In the genomic region with DNA sequence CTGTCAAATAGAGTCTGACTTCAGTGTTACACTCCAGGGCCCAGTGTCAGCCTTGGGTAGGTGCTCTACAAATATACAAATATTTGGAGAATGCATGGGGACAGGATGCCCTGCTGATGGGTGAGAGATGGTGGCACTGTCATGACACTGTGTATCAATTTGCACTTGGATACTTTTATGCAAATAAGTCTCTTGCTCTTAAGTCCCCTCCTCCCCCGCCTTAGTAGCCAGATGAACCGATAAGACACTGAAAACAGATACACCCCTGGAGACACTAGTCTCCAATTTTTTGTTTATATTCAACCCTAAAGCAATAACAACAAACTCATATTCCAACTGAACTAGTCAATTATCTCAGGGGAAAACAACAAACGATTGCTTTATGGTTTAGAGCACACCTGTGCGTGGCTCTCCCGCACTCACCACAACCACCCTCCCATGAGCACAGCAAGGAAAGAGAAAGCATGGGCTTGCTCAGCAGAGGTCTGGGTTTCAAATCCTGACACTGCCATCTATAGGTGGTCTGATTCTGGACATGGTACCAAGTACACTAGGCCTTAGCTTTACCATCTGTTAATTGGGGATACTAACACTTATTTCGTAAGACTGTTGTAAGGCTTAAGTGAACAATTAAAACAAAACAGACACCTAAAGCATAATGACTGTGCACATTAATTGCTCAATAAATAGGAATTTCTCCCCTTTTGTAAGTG, we compare ENCODE assay signal across 10 cellular contexts. TPM values are rescaled to one million over a fixed set of nuclear protein-coding genes. Genes with fewer than 3 reads are reported as not detected.
A peak's percentile ranks its signal among the peaks of the same experiment; 100 is the strongest.
DNase-seq lines count a peak whose midpoint lies in the region; ATAC-seq and TF ChIP-seq lines count a peak whose summit lies in the region.
"Had no signal": no experiment of that assay in that cellular context is flagged by ENCODE, and none has a peak within 500 bp of the region (broad histone marks: within the 10 kb centered on the region; RNA-seq: fewer than 3 reads in every experiment).

No MANE protein-coding gene starts in this region.

- H3K9ac ChIP-seq in SK-N-SH, result no peak overlapping the region

- H3K27me3 ChIP-seq in SK-N-SH (ENCODE audit: insufficient read depth), result no peaks in the 10 kb centered on the region
- no peaks in the 10 kb centered on the region for H3K27me3 ChIP-seq in naive thymus-derived CD4-positive, alpha-beta T cell (ENCODE audit: control insufficient read depth in 2 of 2, insufficient read depth in 2 of 2, low read length in 2 of 2)

- no peak overlapping the region for H3K4me3 ChIP-seq in SK-N-SH (ENCODE audit: low read depth in 2 of 2, low read length in 1 of 2)
- no peak overlapping the region for H3K4me3 ChIP-seq in naive thymus-derived CD4-positive, alpha-beta T cell (ENCODE audit: low read length)
- H3K4me3 ChIP-seq: thoracic aorta had no signal

- H3K4me1 Mint-ChIP-seq in activated CD4-positive, alpha-beta T cell treated with anti-CD3 and anti-CD28 coated beads for 36 hours, result peaks cover 34% of the 10 kb centered on the region
- H3K4me1 Mint-ChIP-seq in naive thymus-derived CD4-positive, alpha-beta T cell, result peaks cover 4 to 24% (median 8%) of the 10 kb centered on the region in 7 donors

- no peaks in the 10 kb centered on the region for H3K9me3 ChIP-seq in SK-N-SH
- no peaks in the 10 kb centered on the region for H3K9me3 ChIP-seq in naive thymus-derived CD4-positive, alpha-beta T cell (ENCODE audit: control insufficient read depth in 2 of 3, low read length in 3 of 3)
- H3K9me3 ChIP-seq: thoracic aorta had no signal

- no peaks in the 10 kb centered on the region for H3K9me3 Mint-ChIP-seq in activated CD4-positive, alpha-beta T cell treated with anti-CD3 and anti-CD28 coated beads for 36 hours (ENCODE audit: low read depth)
- H3K9me3 Mint-ChIP-seq in naive thymus-derived CD4-positive, alpha-beta T cell, result no peaks in the 10 kb centered on the region

- no peaks in the 10 kb centered on the region for H3K36me3 Mint-ChIP-seq in activated CD4-positive, alpha-beta T cell treated with anti-CD3 and anti-CD28 coated beads for 36 hours (ENCODE audit: low read depth)
- no peaks in the 10 kb centered on the region for H3K36me3 Mint-ChIP-seq in naive thymus-derived CD4-positive, alpha-beta T cell

- no peak overlapping the region for H3K4me2 ChIP-seq in SK-N-SH

- TF ChIP-seq EP300 in SK-N-SH (IDR thresholded peaks at IDR 0.05; ENCODE audit: borderline replicate concordance in 1 of 2, low read depth in 1 of 2, low read length in 1 of 2), result no peak

- no peak overlapping the region for H2AFZ ChIP-seq in SK-N-SH (ENCODE audit: low read depth)

- H3K4me1 ChIP-seq in SK-N-SH (ENCODE audit: control insufficient read depth in 1 of 2, insufficient read depth in 2 of 2, low read depth in 1 of 2, low read length in 1 of 2), result peaks cover 13 to 20% of the 10 kb centered on the region in 2 experiments; a peak in 2 of 4 replicates
- H3K4me1 ChIP-seq in naive thymus-derived CD4-positive, alpha-beta T cell (ENCODE audit: control insufficient read depth in 2 of 2, insufficient read depth in 2 of 2, low read length in 2 of 2), result peaks cover 0 to 4% of the 10 kb centered on the region in 2 donors

- peaks cover 0 to 8% of the 10 kb centered on the region in 2 experiments for H3K36me3 ChIP-seq in SK-N-SH (replicated peaks in 1 of 2; ENCODE audit: control insufficient read depth in 1 of 2, insufficient read depth in 2 of 2, low read length in 1 of 2)
- no peaks in the 10 kb centered on the region for H3K36me3 ChIP-seq in naive thymus-derived CD4-positive, alpha-beta T cell (ENCODE audit: control insufficient read depth in 2 of 3, insufficient read depth in 3 of 3, low read length in 3 of 3)
- H3K36me3 ChIP-seq: thoracic aorta had no signal

- no peak overlapping the region for H3K27ac ChIP-seq in SK-N-SH (ENCODE audit: low read depth in 2 of 2, low read length in 1 of 2)
- no peak overlapping the region for H3K27ac ChIP-seq in naive thymus-derived CD4-positive, alpha-beta T cell (ENCODE audit: low read depth, low read length)
- H3K27ac ChIP-seq: thoracic aorta had no signal

- peak; percentile 29 for TF ChIP-seq CTCF in SK-N-SH (IDR thresholded peaks at IDR 0.05)

- peak; percentile 61 for DNase-seq in activated CD4-positive, alpha-beta T cell treated with anti-CD3 and anti-CD28 coated beads for 36 hours
- DNase-seq in activated CD4-positive, alpha-beta T cell treated with anti-CD3 and anti-CD28 coated beads, Interleukin-2, amount 50 U/mL, for 1 hour, result no peak
- DNase-seq in SK-N-SH (no peak), NCI-H1105 (lab: John Stamatoyannopoulos, UW) (no peak)
- DNase-seq in naive thymus-derived CD4-positive, alpha-beta T cell, result peak in 1 of 9 donors; percentile 50
- DNase-seq: NCI-H187 treated with DMSO at 0.1 percent for 48 hours had no signal

- H3K9me2 ChIP-seq in SK-N-SH, result no peaks in the 10 kb centered on the region

- H3K27me3 Mint-ChIP-seq in activated CD4-positive, alpha-beta T cell treated with anti-CD3 and anti-CD28 coated beads for 36 hours, result no peaks in the 10 kb centered on the region
- no peaks in the 10 kb centered on the region for H3K27me3 Mint-ChIP-seq in naive thymus-derived CD4-positive, alpha-beta T cell

- peak; percentile 85 for ATAC-seq in activated CD4-positive, alpha-beta T cell treated with anti-CD3 and anti-CD28 coated beads for 36 hours
- ATAC-seq in HG02763 (IDR thresholded peaks at IDR 0.05; ENCODE audit: unreplicated experiment) (peak; percentile 61), HG03097 (IDR thresholded peaks at IDR 0.05; ENCODE audit: low FRiP score, unreplicated experiment) (no peak), GM19023 (IDR thresholded peaks at IDR 0.05; ENCODE audit: unreplicated experiment) (no peak)
- peak; percentile 70 for ATAC-seq in naive thymus-derived CD4-positive, alpha-beta T cell

- intact Hi-C loops in activated CD4-positive, alpha-beta T cell treated with anti-CD3 and anti-CD28 coated beads for 36 hours (cut with DNase I, micrococcal nuclease), result loop anchor here (1.0 to 5.0 kb wide), 3 partner anchors 169 to 351 kb away; no protein-coding TSS in a partner anchor
- intact Hi-C loops in naive thymus-derived CD4-positive, alpha-beta T cell (cut with micrococcal nuclease), result loop anchor here (1.0 to 10.0 kb wide), 6 partner anchors 22 to 354 kb away; no protein-coding TSS in a partner anchor

- no peak overlapping the region for H3K27ac Mint-ChIP-seq in activated CD4-positive, alpha-beta T cell treated with anti-CD3 and anti-CD28 coated beads for 36 hours
- peak overlapping the region in 2 of 9 donors; percentile 5 to 18 for H3K27ac Mint-ChIP-seq in naive thymus-derived CD4-positive, alpha-beta T cell

- CTCF ChIA-PET in activated CD4-positive, alpha-beta T cell treated with anti-CD3 and anti-CD28 coated beads for 36 hours (lab: Charles Lee), result interaction anchor here (0.5 to 1.0 kb wide), 3 partner anchors 295 to 910 kb away, joined by 3 read pairs; no protein-coding TSS in a partner anchor
- CTCF ChIA-PET in SK-N-SH (lab: Yijun Ruan, JAX), result interaction anchor here (0.7 to 1.2 kb wide), 2 partner anchors 294 to 295 kb away, joined by 4 to 5 read pairs; no protein-coding TSS in a partner anchor
- CTCF ChIA-PET in naive thymus-derived CD4-positive, alpha-beta T cell (lab: Charles Lee), result no interaction called here

- H3K4me3 Mint-ChIP-seq in activated CD4-positive, alpha-beta T cell treated with anti-CD3 and anti-CD28 coated beads for 36 hours, result no peak overlapping the region
- peak overlapping the region in 1 of 10 donors; percentile 44 for H3K4me3 Mint-ChIP-seq in naive thymus-derived CD4-positive, alpha-beta T cell

- peak; percentile 33 for TF ChIP-seq RAD21 in SK-N-SH (IDR thresholded peaks at IDR 0.05; ENCODE audit: low read length)

- H4K20me1 ChIP-seq in SK-N-SH (ENCODE audit: insufficient read depth), result no peaks in the 10 kb centered on the region

- peaks cover 6% of the 10 kb centered on the region for H3F3A ChIP-seq in SK-N-SH (replicated peaks; ENCODE audit: insufficient read depth)

- POLR2A ChIA-PET in activated CD4-positive, alpha-beta T cell treated with anti-CD3 and anti-CD28 coated beads for 36 hours (lab: Charles Lee), result no interaction called here
- POLR2A ChIA-PET in SK-N-SH (lab: Yijun Ruan, JAX), result no interaction called here
- POLR2A ChIA-PET in naive thymus-derived CD4-positive, alpha-beta T cell (lab: Charles Lee), result no interaction called here

- WGBS in SK-N-SH (ENCODE audit: low lambda C conversion rate), result 88% methylated on average over 6 of the region's 6 CpGs

- peaks cover 7% of the 10 kb centered on the region for H3K79me2 ChIP-seq in SK-N-SH (ENCODE audit: insufficient read depth)

TF ChIP-seq in SK-N-SH, 30 proteins besides CTCF, POLR2A, EP300 and RAD21:
- TF ChIP-seq TEAD4 (IDR thresholded peaks at IDR 0.05; ENCODE audit: borderline replicate concordance, insufficient read depth), result no peak

RNA-seq across cellular contexts. Expression of a gene that starts 50.3 kb away (rescaled TPM):
- total RNA-seq in activated CD4-positive, alpha-beta T cell treated with anti-CD3 and anti-CD28 coated beads for 36 hours, result 10 to 100 TPM; 29.4 to 39.6 TPM
- 6.2 and 6.4 TPM in 2 replicates for polyA plus RNA-seq in SK-N-SH (2012; rRNA removed)
- polyA plus RNA-seq in SK-N-SH (2012; cell fraction: cytosol; rRNA removed), result 6.9 and 7.3 TPM in 2 replicates
- polyA plus RNA-seq in SK-N-SH (2012; cell fraction: nucleus; rRNA removed), result 5.7 and 9.3 TPM in 2 replicates
- 10 to 100 TPM in 2 of 5 experiments, 1 to 10 TPM in 3; 6.6 to 19.1 (median 7.0) TPM for total RNA-seq in naive thymus-derived CD4-positive, alpha-beta T cell
- polyA plus RNA-seq in naive thymus-derived CD4-positive, alpha-beta T cell, result 1 to 10 TPM; 4.3 to 7.2 TPM

Comparison
In these comparisons a context has a peak if more than half of its experiments do, and no peak if none do; other contexts are left out.
1. ATAC-seq: peak in activated CD4-positive, alpha-beta T cell treated with anti-CD3 and anti-CD28 coated beads for 36 hours (single experiment), HG02763 (single experiment) and naive thymus-derived CD4-positive, alpha-beta T cell (single experiment); none in HG03097 (single experiment) and GM19023 (single experiment).